Comparison of ENCODE assay signal across 8 cellular contexts in the genomic region with DNA sequence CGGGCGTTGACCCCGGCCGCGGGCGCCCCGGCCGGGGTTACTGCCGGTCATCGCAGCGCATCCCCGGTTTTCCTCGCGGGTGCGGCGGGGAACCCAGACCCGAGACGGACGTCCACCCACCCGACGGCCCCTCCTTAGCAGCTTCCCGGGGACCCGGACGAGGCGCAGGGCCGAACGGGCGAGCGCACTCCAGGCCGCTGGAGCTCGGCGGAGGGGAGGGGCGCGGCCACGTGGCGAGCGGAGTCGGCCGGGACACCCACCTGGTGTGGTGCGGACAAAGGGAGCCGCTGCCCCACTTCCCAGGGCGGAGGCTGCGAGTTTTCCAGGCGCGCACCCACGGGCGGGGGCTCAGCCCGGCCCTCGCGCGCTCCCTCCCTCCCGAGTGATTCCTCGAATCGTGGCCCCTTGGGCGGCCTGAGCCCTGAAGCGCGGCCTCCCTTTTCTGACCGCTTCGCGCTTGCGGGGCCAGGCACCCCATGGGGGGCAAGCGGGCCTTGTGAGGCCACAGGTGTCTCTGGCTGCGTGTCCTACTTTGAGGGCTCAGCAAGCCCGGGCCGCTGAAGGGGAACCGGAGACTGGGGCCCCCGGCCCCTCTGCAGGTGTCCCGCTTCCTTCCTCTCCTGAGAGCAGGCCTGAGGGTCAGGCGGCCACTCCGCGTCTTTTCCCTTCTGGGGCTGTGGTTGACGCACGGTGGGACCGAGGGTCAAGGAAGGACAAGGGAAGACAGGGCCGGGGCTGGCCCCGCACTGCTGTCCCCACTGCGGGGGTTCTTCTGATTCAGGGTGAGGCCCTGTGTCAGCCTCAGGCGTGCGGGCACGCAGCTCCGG. TPM values are rescaled to one million over a fixed set of nuclear protein-coding genes. Genes with fewer than 3 reads are reported as not detected.
A peak's percentile ranks its signal among the peaks of the same experiment; 100 is the strongest.
DNase-seq lines count a peak whose midpoint lies in the region; ATAC-seq, FAIRE-seq and TF ChIP-seq lines count a peak whose summit lies in the region.

No MANE protein-coding gene starts in this region.

- H3K23ac ChIP-seq in H1 (ENCODE audit: insufficient read length): no peak overlapping the region

- H3K56ac ChIP-seq in H1 (replicated peaks; ENCODE audit: insufficient read length, low read depth, low read length): peak overlapping the region; percentile 82

- H3K36me3 ChIP-seq in H1 (ENCODE audit: control insufficient read depth in 2 of 4, insufficient read depth in 4 of 4, low read length in 3 of 4): peaks cover 11 to 20% (median 16%) of the 10 kb centered on the region in 4 experiments; a peak in 5 of 8 replicates

- peak overlapping the region; percentile 37 to 84 (median 54) for H3K4me3 ChIP-seq in H1 (ENCODE audit: extremely low read depth in 1 of 4, insufficient read depth in 2 of 4, low read depth in 3 of 4, low read length in 4 of 4)

- TF ChIP-seq CTCF in RWPE1 (conservative IDR thresholded peaks at IDR 0.05; ENCODE audit: low read depth): no peak
- TF ChIP-seq CTCF in H1 (IDR thresholded peaks at IDR 0.05; ENCODE audit: control extremely low read depth in 1 of 3, insufficient read depth in 1 of 3, low read depth in 1 of 3, low read length in 3 of 3): no peak
- TF ChIP-seq CTCF in natural killer cell (IDR thresholded peaks at IDR 0.05): no peak

- TF ChIP-seq EP300 in H1 (IDR thresholded peaks at IDR 0.05; ENCODE audit: borderline replicate concordance in 1 of 2, low read depth in 2 of 2, low read length in 2 of 2): no peak

- H2AFZ ChIP-seq in H1 (ENCODE audit: low read length): no peak overlapping the region

- peaks cover 14% of the 10 kb centered on the region; the same call in 1 of the 2 replicates for H3K23me2 ChIP-seq in H1 (ENCODE audit: low read depth, low read length)

- H3K27ac ChIP-seq in RWPE1 (peak overlapping the region; percentile 96), H1 (ENCODE audit: low read depth, low read length) (peak overlapping the region; percentile 94)

- WGBS in H1 (ENCODE audit: extremely low coverage in 1 of 2, insufficient coverage in 1 of 2, insufficient read length in 1 of 2, insufficient replicate concordance in 2 of 2, low coverage in 1 of 2, low lambda C conversion rate in 2 of 2, missing lambda C conversion rate in 1 of 2), 2 experiments: 18% methylated on average over 48 of the region's 81 CpGs; no CpG with 5 or more reads in 1 of the 2 experiments

- no peak for DNase-seq in T-helper 2 cell treated with Interferon-gamma antibody and Interleukin-4, amounts not matched to agents 5 μg/mL and 100 μg/mL, for 36 hours (ENCODE audit: low spot score)
- DNase-seq in T-helper 2 cell (no peak), RWPE1 (ENCODE audit: low spot score) (no peak), H1 (ENCODE audit: low read depth in 1 of 2, low spot score in 2 of 2) (no peak), natural killer cell (no peak), G401 (ENCODE audit: low spot score) (no peak), D341Med (ENCODE audit: low spot score) (no peak)

- no peak for FAIRE-seq in H1 (lab: Jason Lieb, UNC)

- 0 out of 2 replicates have a peak overlapping the region, but pooled peaks have one; percentile 16 for H2BK15ac ChIP-seq in H1 (ENCODE audit: low read length)

- no peaks in the 10 kb centered on the region for H3K27me3 Mint-ChIP-seq in T-helper 2 cell treated with Interferon-gamma antibody and Interleukin-4, amounts not matched to agents 5 μg/mL and 100 μg/mL, for 36 hours (ENCODE audit: low read depth)
- H3K27me3 Mint-ChIP-seq in natural killer cell (ENCODE audit: low read depth in 2 of 2): no peaks in the 10 kb centered on the region

- peak overlapping the region; percentile 78 to 90 (median 82) for H3K9ac ChIP-seq in H1 (replicated peaks in 1 of 4; ENCODE audit: extremely low read depth in 1 of 4, low read depth in 3 of 4, low read length in 3 of 4)

- no peaks in the 10 kb centered on the region for H3K9me3 ChIP-seq in H1 (ENCODE audit: insufficient read depth in 2 of 2, low read depth in 1 of 2, low read length in 1 of 2)

- no peaks in the 10 kb centered on the region for H3K9me3 Mint-ChIP-seq in T-helper 2 cell treated with Interferon-gamma antibody and Interleukin-4, amounts not matched to agents 5 μg/mL and 100 μg/mL, for 36 hours
- no peaks in the 10 kb centered on the region for H3K9me3 Mint-ChIP-seq in natural killer cell

- peaks cover 2% of the 10 kb centered on the region for H3K4me1 Mint-ChIP-seq in T-helper 2 cell treated with Interferon-gamma antibody and Interleukin-4, amounts not matched to agents 5 μg/mL and 100 μg/mL, for 36 hours (ENCODE audit: low read depth)
- peaks cover 0 to 4% of the 10 kb centered on the region in 2 donors for H3K4me1 Mint-ChIP-seq in natural killer cell

- peak; percentile 9 to 63; a peak in 2 of 3 replicates for TF ChIP-seq POLR2A in H1 (IDR thresholded peaks at IDR 0.05; ENCODE audit: control extremely low read depth in 1 of 2, low read depth in 2 of 2, low read length in 2 of 2)

- H3K79me1 ChIP-seq in H1 (ENCODE audit: low read depth, low read length): peaks cover 10% of the 10 kb centered on the region

- in situ Hi-C loops in G401 (cut with HindIII; ENCODE audit: low sequenced_read_pairs): no loop called here

- H3K4ac ChIP-seq in H1 (replicated peaks; ENCODE audit: insufficient read length, low read depth, low read length): peak overlapping the region; percentile 99

- H4K91ac ChIP-seq in H1 (replicated peaks; ENCODE audit: insufficient read length, low read length): peak overlapping the region; percentile 99

- H4K5ac ChIP-seq in H1 (ENCODE audit: insufficient read length, low read depth, low read length): peak overlapping the region; percentile 95

- intact Hi-C loops in natural killer cell (cut with micrococcal nuclease): loop anchor here (2.0 to 10.0 kb wide), 2 partner anchors 76 to 224 kb away; a partner anchor contains a TSS

- H3K4me2 ChIP-seq in H1 (ENCODE audit: insufficient read depth in 1 of 2, low read depth in 2 of 2, low read length in 2 of 2): peak overlapping the region; percentile 65 to 95

- H3K27ac Mint-ChIP-seq in T-helper 2 cell treated with Interferon-gamma antibody and Interleukin-4, amounts not matched to agents 5 μg/mL and 100 μg/mL, for 36 hours: peak overlapping the region; percentile 88
- H3K27ac Mint-ChIP-seq in natural killer cell: peak overlapping the region; percentile 54 to 81

- peak overlapping the region; percentile 82 for H3K4me3 Mint-ChIP-seq in T-helper 2 cell treated with Interferon-gamma antibody and Interleukin-4, amounts not matched to agents 5 μg/mL and 100 μg/mL, for 36 hours
- H3K4me3 Mint-ChIP-seq in natural killer cell: peak overlapping the region; percentile 79

- peak overlapping the region; percentile 78 for H2BK120ac ChIP-seq in H1 (replicated peaks; ENCODE audit: low read depth, low read length)

- H3K4me1 ChIP-seq in H1 (replicated peaks in 1 of 4; ENCODE audit: control insufficient read depth in 3 of 4, insufficient read depth in 4 of 4, low read length in 3 of 4): peaks cover 0 to 55% (median 46%) of the 10 kb centered on the region in 4 experiments; a peak in 6 of 7 replicates

- no peak for TF ChIP-seq RAD21 in H1 (IDR thresholded peaks at IDR 0.05 in 1 of 2, conservative IDR thresholded peaks at IDR 0.05 in 1 of 2; ENCODE audit: low read depth in 2 of 2, low read length in 2 of 2)

- H2BK20ac ChIP-seq in H1 (ENCODE audit: low read length): peak overlapping the region; percentile 32; the same call in 1 of the 2 replicates

- POLR2A ChIA-PET in RWPE1 (lab: Yijun Ruan, JAX; ENCODE audit: low non-redundant PET) (interaction anchor here (0.6 kb wide), 1 partner anchor 53 kb away, joined by 3 read pairs; no protein-coding TSS in a partner anchor), H1 (lab: Charles Lee; ENCODE audit: partially characterized antibody) (interaction anchor here (0.6 to 4.2 kb wide), 37 partner anchors 8 to 279 kb away, joined by 3 to 21 read pairs (median 4); a partner anchor contains a TSS)

- H3K18ac ChIP-seq in H1 (ENCODE audit: extremely low read depth, low read length): peak overlapping the region; percentile 95

- 0 out of 2 replicates have a peak overlapping the region, but pooled peaks have one; percentile 65 for H2AK5ac ChIP-seq in H1 (ENCODE audit: low read depth, low read length)

- 0 out of 2 replicates have a peak overlapping the region, but pooled peaks have one; percentile 50 for H2BK12ac ChIP-seq in H1 (ENCODE audit: low read depth, low read length)

- H3K36me3 Mint-ChIP-seq in T-helper 2 cell treated with Interferon-gamma antibody and Interleukin-4, amounts not matched to agents 5 μg/mL and 100 μg/mL, for 36 hours (ENCODE audit: low read depth): peaks cover 2% of the 10 kb centered on the region
- H3K36me3 Mint-ChIP-seq in natural killer cell: no peaks in the 10 kb centered on the region

- H2BK5ac ChIP-seq in H1 (ENCODE audit: low read depth, low read length): peak overlapping the region; percentile 97; the same call in 1 of the 2 replicates

- no peaks in the 10 kb centered on the region for H3K27me3 ChIP-seq in H1 (replicated peaks in 1 of 4; ENCODE audit: control insufficient read depth in 3 of 4, extremely low read depth in 1 of 4, insufficient read depth in 3 of 4, low read length in 3 of 4)

- H3K79me2 ChIP-seq in H1 (ENCODE audit: control insufficient read depth in 1 of 2, insufficient read depth in 2 of 2, low read length in 2 of 2): peaks cover 15 to 40% of the 10 kb centered on the region in 2 experiments; a peak in 3 of 4 replicates

- ATAC-seq in HG02870 (IDR thresholded peaks at IDR 0.05; ENCODE audit: unreplicated experiment) (peak; percentile 13), natural killer cell (no peak)

- peak overlapping the region; percentile 99 for H4K8ac ChIP-seq in H1 (ENCODE audit: extremely low read depth, insufficient read depth, low read length)

- H4K20me1 ChIP-seq in H1 (replicated peaks in 1 of 2; ENCODE audit: control insufficient read depth in 1 of 2, insufficient read depth in 2 of 2, low read length in 2 of 2): peaks cover 6 to 22% of the 10 kb centered on the region in 2 experiments

- H3K14ac ChIP-seq in H1 (ENCODE audit: insufficient read length): peak overlapping the region; percentile 56

- CTCF ChIA-PET in RWPE1 (lab: Yijun Ruan, JAX) (interaction anchor here (1.4 to 1.8 kb wide), 2 partner anchors 13 to 69 kb away, joined by 4 to 5 read pairs; no protein-coding TSS in a partner anchor), H1 (lab: Charles Lee; ENCODE audit: partially characterized antibody) (interaction anchor here (1.0 to 2.5 kb wide), 8 partner anchors 15 to 69 kb away, joined by 3 to 10 read pairs (median 3); a partner anchor contains a TSS)

RNA-seq across cellular contexts. Expression of a gene that starts 1.1 kb away (rescaled TPM):
- total RNA-seq in H1 (2021; fragmentation: NEBNext Ultra II Directional; extraction: Animal tissue kit (Norgen Biotek cat#: 25700)): 559 and 561 TPM in 2 replicates
- 143 and 206 TPM in 2 replicates for polyA plus RNA-seq in H1 (2011; rRNA removed)
- polyA plus RNA-seq in H1 (2011; cell fraction: cytosol; rRNA removed): 95.7 TPM
- 314 TPM for polyA plus RNA-seq in H1 (2011; cell fraction: nucleus; rRNA removed)
- 203 to 428 TPM (median 382 TPM) in 4 replicates for polyA plus RNA-seq in H1 (2012, experiment 1 of 2)
- 299 TPM for polyA plus RNA-seq in H1 (2012, experiment 2 of 2)
- 202 TPM for polyA plus RNA-seq in H1 (2013, experiment 1 of 2)
- 154 TPM for polyA plus RNA-seq in H1 (2013, experiment 2 of 2)
- polyA minus RNA-seq in H1 (2011; rRNA and poly(A)+ RNA removed): 112 and 123 TPM in 2 replicates
- polyA minus RNA-seq in H1 (2011; cell fraction: cytosol; rRNA and poly(A)+ RNA removed): 386 TPM
- polyA minus RNA-seq in H1 (2011; cell fraction: nucleus; rRNA and poly(A)+ RNA removed): 183 TPM
- total RNA-seq in natural killer cell: 10 to 100 TPM; 53.8 to 56.2 (median 54.0) TPM
- total RNA-seq in G401 (2014; rRNA removed; shearing (Covaris generic)): 333 and 346 TPM in 2 replicates

RNA-seq across cellular contexts. Expression of a gene that starts 33.5 kb away (rescaled TPM):
- total RNA-seq in H1 (2021; fragmentation: NEBNext Ultra II Directional; extraction: Animal tissue kit (Norgen Biotek cat#: 25700)): 68.0 and 69.1 TPM in 2 replicates
- 34.5 and 60.4 TPM in 2 replicates for polyA plus RNA-seq in H1 (2011; rRNA removed)
- 66.5 TPM for polyA plus RNA-seq in H1 (2011; cell fraction: cytosol; rRNA removed)
- 317 TPM for polyA plus RNA-seq in H1 (2011; cell fraction: nucleus; rRNA removed)
- polyA plus RNA-seq in H1 (2012, experiment 1 of 2): 43.1 to 60.5 TPM (median 57.0 TPM) in 4 replicates
- polyA plus RNA-seq in H1 (2012, experiment 2 of 2): 60.6 TPM
- 38.5 TPM for polyA plus RNA-seq in H1 (2013, experiment 1 of 2)
- 36.1 TPM for polyA plus RNA-seq in H1 (2013, experiment 2 of 2)
- 19.1 and 24.6 TPM in 2 replicates for polyA minus RNA-seq in H1 (2011; rRNA and poly(A)+ RNA removed)
- 27.5 TPM for polyA minus RNA-seq in H1 (2011; cell fraction: cytosol; rRNA and poly(A)+ RNA removed)
- polyA minus RNA-seq in H1 (2011; cell fraction: nucleus; rRNA and poly(A)+ RNA removed): 58.5 TPM
- 100 to 1,000 TPM; 122 to 144 (median 136) TPM for total RNA-seq in natural killer cell
- total RNA-seq in G401 (2014; rRNA removed; shearing (Covaris generic)): 140 and 144 TPM in 2 replicates

RNA-seq across cellular contexts. Expression of a gene that starts 47.5 kb away (rescaled TPM):
- 153 and 157 TPM in 2 replicates for total RNA-seq in H1 (2021; fragmentation: NEBNext Ultra II Directional; extraction: Animal tissue kit (Norgen Biotek cat#: 25700))
- polyA plus RNA-seq in H1 (2011; rRNA removed): 277 and 354 TPM in 2 replicates
- 226 TPM for polyA plus RNA-seq in H1 (2011; cell fraction: cytosol; rRNA removed)
- polyA plus RNA-seq in H1 (2011; cell fraction: nucleus; rRNA removed): 351 TPM
- polyA plus RNA-seq in H1 (2012, experiment 1 of 2): 127 to 186 TPM (median 168 TPM) in 4 replicates
- 200 TPM for polyA plus RNA-seq in H1 (2012, experiment 2 of 2)
- polyA plus RNA-seq in H1 (2013, experiment 1 of 2): 99.3 TPM
- 100 TPM for polyA plus RNA-seq in H1 (2013, experiment 2 of 2)
- polyA minus RNA-seq in H1 (2011; rRNA and poly(A)+ RNA removed): 137 and 141 TPM in 2 replicates
- 110 TPM for polyA minus RNA-seq in H1 (2011; cell fraction: cytosol; rRNA and poly(A)+ RNA removed)
- 96.5 TPM for polyA minus RNA-seq in H1 (2011; cell fraction: nucleus; rRNA and poly(A)+ RNA removed)
- 10 to 100 TPM; 78.9 to 87.6 (median 85.3) TPM for total RNA-seq in natural killer cell
- 129 and 153 TPM in 2 replicates for total RNA-seq in G401 (2014; rRNA removed; shearing (Covaris generic))

RNA-seq across cellular contexts. Expression of a gene that starts 47.5 kb away (rescaled TPM):
- 26.7 and 30.9 TPM in 2 replicates for total RNA-seq in H1 (2021; fragmentation: NEBNext Ultra II Directional; extraction: Animal tissue kit (Norgen Biotek cat#: 25700))
- polyA plus RNA-seq in H1 (2011; rRNA removed): 28.4 and 50.3 TPM in 2 replicates
- polyA plus RNA-seq in H1 (2011; cell fraction: cytosol; rRNA removed): 25.7 TPM
- polyA plus RNA-seq in H1 (2011; cell fraction: nucleus; rRNA removed): 139 TPM
- polyA plus RNA-seq in H1 (2012, experiment 1 of 2): 26.1 to 34.2 TPM (median 32.0 TPM) in 4 replicates
- 32.2 TPM for polyA plus RNA-seq in H1 (2012, experiment 2 of 2)
- polyA plus RNA-seq in H1 (2013, experiment 1 of 2): 26.3 TPM
- polyA plus RNA-seq in H1 (2013, experiment 2 of 2): 26.6 TPM
- 8.3 and 9.7 TPM in 2 replicates for polyA minus RNA-seq in H1 (2011; rRNA and poly(A)+ RNA removed)
- polyA minus RNA-seq in H1 (2011; cell fraction: cytosol; rRNA and poly(A)+ RNA removed): 15.2 TPM
- 23.8 TPM for polyA minus RNA-seq in H1 (2011; cell fraction: nucleus; rRNA and poly(A)+ RNA removed)
- total RNA-seq in natural killer cell: 10 to 100 TPM; 22.7 to 26.7 (median 23.2) TPM
- total RNA-seq in G401 (2014; rRNA removed; shearing (Covaris generic)): 41.2 and 41.5 TPM in 2 replicates
